ENCODE assay signal across 37 cellular contexts in genomic region chr12:131418884-131419283, GRCh38.
"Had no signal": no experiment of that assay in that cellular context is flagged by ENCODE, and none has a peak within 500 bp of the region (broad histone marks: within the 10 kb centered on the region; RNA-seq: fewer than 3 reads in every experiment).

No MANE protein-coding gene starts in this region.

- DNase-seq: activated B cell treated with CpG ODN at 0.5 μM for 24 hours; activated CD4-positive, alpha-beta memory T cell treated with anti-CD3 and anti-CD28 coated beads for 36 hours; activated CD4-positive, alpha-beta T cell treated with anti-CD3 and anti-CD28 coated beads for 4 hours; activated CD4-positive, alpha-beta T cell treated with anti-CD3 and anti-CD28 coated beads, Interleukin-2, amount 10 ng/mL, durations not matched to agents 24 days and 14 days; activated CD4-positive, alpha-beta T cell treated with anti-CD3 and anti-CD28 coated beads, Interleukin-2, amount 50 U/mL, for 1 hour; activated CD4-positive, alpha-beta T cell treated with anti-CD3 and anti-CD28 coated beads, Interleukin-2, amount 50 U/mL, for 4 hours; activated CD4-positive, CD25-positive, alpha-beta regulatory T cell treated with anti-CD3 and anti-CD28 coated beads, Interleukin-2, amount 50 U/mL, for 72 hours; activated CD8-positive, alpha-beta memory T cell treated with anti-CD3 and anti-CD28 coated beads, Interleukin-2, amount 50 U/mL, for 4 hours; activated CD8-positive, alpha-beta T cell treated with anti-CD3 and anti-CD28 coated beads for 36 hours; activated effector memory CD4-positive, alpha-beta T cell treated with anti-CD3 and anti-CD28 coated beads, Interleukin-2, amount 50 U/mL, for 16 hours; activated gamma-delta T cell treated with Interleukin-2 at 50 U/mL for 16 hours; activated naive CD4-positive, alpha-beta T cell; activated naive CD4-positive, alpha-beta T cell treated with anti-CD3 and anti-CD28 coated beads for 36 hours; activated naive CD4-positive, alpha-beta T cell treated with anti-CD3 and anti-CD28 coated beads, Interleukin-2, amount 50 U/mL, for 16 hours; activated naive CD8-positive, alpha-beta T cell treated with anti-CD3 and anti-CD28 coated beads for 36 hours; activated T-cell treated with anti-CD3 and anti-CD28 coated beads for 4 hours; activated T-cell treated with anti-CD3 and anti-CD28 coated beads, Interleukin-2, amount 50 U/mL, for 1 hour; activated T-cell treated with anti-CD3 and anti-CD28 coated beads, Interleukin-2, amount 50 U/mL, for 4 hours; activated T-cell treated with anti-CD3 and anti-CD28 coated beads, Interleukin-2, amount 50 U/mL, for 72 hours; adrenal gland; amniotic stem cell; aorta; body of pancreas; brain microvascular endothelial cell; caudate nucleus; cerebellar nuclear complex; T-helper 1 cell; T-helper 2 cell; T-helper 9 cell had no signal

- H3K4me1 Mint-ChIP-seq: activated B cell treated with CpG ODN at 0.5 μM for 24 hours; activated CD4-positive, alpha-beta T cell treated with anti-CD3 and anti-CD28 coated beads, Interleukin-2, amount 10 ng/mL, durations not matched to agents 24 days and 14 days; activated naive CD8-positive, alpha-beta T cell treated with anti-CD3 and anti-CD28 coated beads for 36 hours; activated T-helper 17 cell treated with anti-CD3 and anti-CD28 coated beads, Interleukin-2, amount 50 U/mL, for 72 hours; central memory CD8-positive, alpha-beta T cell had no signal

- H3K4me3 ChIP-seq: adrenal gland, body of pancreas, breast epithelium had no signal

- H3K27ac Mint-ChIP-seq: activated B cell treated with CpG ODN at 0.5 μM for 24 hours; activated CD4-positive, alpha-beta memory T cell treated with anti-CD3 and anti-CD28 coated beads for 36 hours; activated CD4-positive, alpha-beta T cell treated with anti-CD3 and anti-CD28 coated beads, Interleukin-2, amount 10 ng/mL, durations not matched to agents 24 days and 14 days; activated CD8-positive, alpha-beta T cell treated with anti-CD3 and anti-CD28 coated beads for 36 hours; activated naive CD4-positive, alpha-beta T cell treated with anti-CD3 and anti-CD28 coated beads for 36 hours; activated naive CD4-positive, alpha-beta T cell treated with anti-CD3 and anti-CD28 coated beads, Interleukin-2, amount 50 U/mL, for 72 hours; activated naive CD8-positive, alpha-beta T cell treated with anti-CD3 and anti-CD28 coated beads for 36 hours; activated T-cell treated with anti-CD3 and anti-CD28 coated beads, Interleukin-2, amount 50 U/mL, for 72 hours; activated T-helper 1 cell treated with anti-CD3 and anti-CD28 coated beads, Interleukin-12 subunit alpha, Interleukin-12 subunit beta, Interleukin-2, Interleukin-4 antibody, amounts not matched to agents 30 ng/mL and 10 ng/mL and 1 ng/mL, durations not matched to agents 14 hours and 24 hours and 36 hours; activated T-helper 17 cell treated with anti-CD3 and anti-CD28 coated beads, Interleukin-2, amount 50 U/mL, for 72 hours; T-helper 1 cell treated with Interleukin-12 subunit alpha and Interleukin-12 subunit beta and Interleukin-4 antibody, amounts not matched to agents 30 μg/mL and 1 μg/mL, for 36 hours; T-helper 2 cell treated with Interferon-gamma antibody and Interleukin-4, amounts not matched to agents 5 μg/mL and 100 μg/mL, for 36 hours had no signal

- H3K4me1 ChIP-seq: adrenal gland, body of pancreas, breast epithelium had no signal

- H3K9me3 Mint-ChIP-seq: activated CD4-positive, alpha-beta T cell treated with anti-CD3 and anti-CD28 coated beads, Interleukin-2, amount 10 ng/mL, durations not matched to agents 24 days and 14 days; activated T-helper 1 cell treated with anti-CD3 and anti-CD28 coated beads, Interleukin-12 subunit alpha, Interleukin-12 subunit beta, Interleukin-2, Interleukin-4 antibody, amounts not matched to agents 30 ng/mL and 10 ng/mL and 1 ng/mL, durations not matched to agents 14 hours and 24 hours and 36 hours had no signal

- H3K27me3 Mint-ChIP-seq: activated CD4-positive, alpha-beta T cell treated with anti-CD3 and anti-CD28 coated beads, Interleukin-2, amount 10 ng/mL, durations not matched to agents 24 days and 14 days had no signal

- ATAC-seq: activated CD8-positive, alpha-beta T cell treated with anti-CD3 and anti-CD28 coated beads for 36 hours; activated naive CD4-positive, alpha-beta T cell treated with anti-CD3 and anti-CD28 coated beads, Interleukin-2, amount 50 U/mL, for 72 hours; activated T-cell treated with anti-CD3 and anti-CD28 coated beads, Interleukin-2, amount 50 U/mL, for 4 hours; activated T-cell treated with anti-CD3 and anti-CD28 coated beads, Interleukin-2, amount 50 U/mL, for 72 hours; activated T-helper 17 cell treated with anti-CD3 and anti-CD28 coated beads, Interleukin-2, amount 50 U/mL, for 72 hours; body of pancreas had no signal

- H3K27ac ChIP-seq: adrenal gland, body of pancreas, brain microvascular endothelial cell, breast epithelium, VCaP had no signal

- H3K36me3 ChIP-seq: adrenal gland, brain microvascular endothelial cell, breast epithelium had no signal

- H3K4me3 Mint-ChIP-seq: activated B cell treated with CpG ODN at 0.5 μM for 24 hours; activated CD4-positive, alpha-beta memory T cell treated with anti-CD3 and anti-CD28 coated beads for 36 hours; activated CD4-positive, alpha-beta T cell treated with anti-CD3 and anti-CD28 coated beads, Interleukin-2, amount 10 ng/mL, durations not matched to agents 24 days and 14 days; activated CD8-positive, alpha-beta T cell treated with anti-CD3 and anti-CD28 coated beads for 36 hours; activated naive CD4-positive, alpha-beta T cell treated with anti-CD3 and anti-CD28 coated beads for 36 hours; activated naive CD8-positive, alpha-beta T cell treated with anti-CD3 and anti-CD28 coated beads for 36 hours; activated T-cell treated with anti-CD3 and anti-CD28 coated beads, Interleukin-2, amount 50 U/mL, for 4 hours; activated T-cell treated with anti-CD3 and anti-CD28 coated beads, Interleukin-2, amount 50 U/mL, for 72 hours; activated T-helper 1 cell treated with anti-CD3 and anti-CD28 coated beads, Interleukin-12 subunit alpha, Interleukin-12 subunit beta, Interleukin-2, Interleukin-4 antibody, amounts not matched to agents 30 ng/mL and 10 ng/mL and 1 ng/mL, durations not matched to agents 14 hours and 24 hours and 36 hours; activated T-helper 17 cell treated with anti-CD3 and anti-CD28 coated beads, Interleukin-2, amount 50 U/mL, for 72 hours; central memory CD8-positive, alpha-beta T cell; T-helper 1 cell treated with Interleukin-12 subunit alpha and Interleukin-12 subunit beta and Interleukin-4 antibody, amounts not matched to agents 30 μg/mL and 1 μg/mL, for 36 hours; T-helper 2 cell treated with Interferon-gamma antibody and Interleukin-4, amounts not matched to agents 5 μg/mL and 100 μg/mL, for 36 hours had no signal

- H3K27me3 ChIP-seq: adrenal gland, body of pancreas, brain microvascular endothelial cell had no signal

- H3K9me3 ChIP-seq: adrenal gland, body of pancreas had no signal
